In the genomic region with DNA sequence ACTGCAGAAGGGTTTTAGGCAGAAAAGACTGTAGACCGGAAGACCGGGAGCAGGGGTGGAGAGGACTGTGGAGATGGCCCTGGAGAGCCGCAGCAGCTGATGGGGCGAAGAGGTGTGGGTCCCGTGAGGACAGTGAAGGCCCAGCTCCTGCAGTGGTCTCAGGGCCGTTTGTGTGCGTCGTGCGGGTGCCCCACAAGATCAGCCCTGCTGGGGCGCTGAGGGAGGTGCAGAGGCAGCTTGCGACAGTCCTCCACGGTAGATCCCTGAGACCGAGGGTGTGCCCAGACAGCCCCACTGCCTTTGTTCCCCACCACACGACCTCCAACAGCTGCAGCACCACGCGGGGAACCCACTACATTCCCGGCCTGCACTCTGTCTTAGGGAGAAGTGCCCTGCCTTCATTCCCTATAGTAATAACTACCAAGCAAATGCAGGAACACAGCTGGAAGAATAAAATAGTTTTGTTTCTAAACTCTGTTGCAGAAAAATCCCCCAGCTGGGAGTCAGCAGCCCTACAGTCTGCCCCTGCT, we compare ENCODE assay signal across 1 cellular context.
TF ChIP-seq lines count a peak whose summit lies in the region.

No MANE protein-coding gene starts in this region.

TF ChIP-seq in H1, 55 proteins besides CTCF, POLR2A, EP300 and RAD21:
- TF ChIP-seq GABPA (IDR thresholded peaks at IDR 0.05; ENCODE audit: borderline replicate concordance, insufficient read depth, low read length) = 0 out of 2 replicates have a peak, but pooled peaks have one; percentile 44
- no peak for TF ChIP-seq RBBP5 (IDR thresholded peaks at IDR 0.05; ENCODE audit: borderline replicate concordance, low read depth, low read length)
TF ChIP-seq in H1: peak in this region for 1.
